In the genomic region with DNA sequence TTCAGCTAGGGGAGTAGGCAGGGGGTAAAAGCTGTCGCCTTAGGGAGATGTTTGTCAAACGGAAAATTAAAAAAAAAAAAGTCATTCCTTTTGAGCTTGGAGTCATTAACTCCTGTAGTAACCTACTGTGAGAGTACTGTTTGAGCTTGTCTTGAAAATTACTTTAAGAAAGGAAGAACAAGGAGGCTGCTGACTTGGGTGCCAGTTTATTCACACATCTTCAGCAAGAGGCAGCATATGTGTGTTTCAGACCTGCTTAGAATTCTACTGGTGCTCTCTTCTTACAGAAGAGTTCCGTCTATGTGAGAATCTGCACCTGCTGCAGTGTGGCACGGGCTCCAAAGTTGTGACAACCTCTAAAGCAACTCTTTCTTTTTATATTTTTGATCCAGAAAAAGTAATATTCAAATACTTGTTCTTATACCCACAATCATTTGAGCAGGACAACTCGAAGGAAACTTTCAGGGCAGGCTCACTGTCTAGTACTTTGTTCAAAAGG, we compare ENCODE assay signal across 17 cellular contexts.
DNase-seq lines count a peak whose midpoint lies in the region; ATAC-seq and TF ChIP-seq lines count a peak whose summit lies in the region.
"Had no signal": no experiment of that assay in that cellular context is flagged by ENCODE, and none has a peak within 500 bp of the region (broad histone marks: within the 10 kb centered on the region; RNA-seq: fewer than 3 reads in every experiment).

No MANE protein-coding gene starts in this region.

- no peaks in the 10 kb centered on the region for H3K36me3 Mint-ChIP-seq in brain
- H3K36me3 Mint-ChIP-seq: CD8-positive, alpha-beta T cell had no signal

- H3K36me3 ChIP-seq in neuronal stem cell (replicated peaks in 1 of 2; ENCODE audit: control insufficient read depth in 2 of 2, insufficient read depth in 2 of 2, low read length in 2 of 2), result no peaks in the 10 kb centered on the region
- no peaks in the 10 kb centered on the region for H3K36me3 ChIP-seq in esophagus muscularis mucosa
- no peaks in the 10 kb centered on the region for H3K36me3 ChIP-seq in testis (ENCODE audit: low read depth, missing control alignments)
- H3K36me3 ChIP-seq: BLaER1, HAP-1 had no signal

- H3K9me3 ChIP-seq in neuronal stem cell (replicated peaks in 1 of 2; ENCODE audit: control insufficient read depth in 2 of 2, insufficient read depth in 1 of 2, low read depth in 1 of 2, low read length in 2 of 2) (peaks cover 0 to 2% of the 10 kb centered on the region in 2 donors), esophagus muscularis mucosa (no peaks in the 10 kb centered on the region), testis (no peaks in the 10 kb centered on the region)
- H3K9me3 ChIP-seq: BLaER1, HAP-1 had no signal

- TF ChIP-seq CTCF in brain (conservative IDR thresholded peaks at IDR 0.05) (no peak), esophagus muscularis mucosa (IDR thresholded peaks at IDR 0.05) (no peak), testis (IDR thresholded peaks at IDR 0.05) (no peak)

- peak overlapping the region in 4 of 5 experiments; percentile 5 to 78 (median 23) for H3K27ac Mint-ChIP-seq in brain
- H3K27ac Mint-ChIP-seq: CD8-positive, alpha-beta T cell had no signal

- no peaks in the 10 kb centered on the region for H3K27me3 Mint-ChIP-seq in brain

- intact Hi-C loops in esophagus muscularis mucosa (cut with DNase I) (no loop called here), testis (cut with DNase I; ENCODE audit: low total_unique reads) (no loop called here)

- no peak overlapping the region for H3K4me3 Mint-ChIP-seq in brain
- H3K4me3 Mint-ChIP-seq: CD8-positive, alpha-beta T cell had no signal

- no CpG with 5 or more reads among the region's 5 CpGs for WGBS in neuronal stem cell (ENCODE audit: extremely low coverage in 2 of 2, insufficient read length in 2 of 2, insufficient replicate concordance in 1 of 2), 2 donors
- WGBS in esophagus muscularis mucosa, result 80% methylated on average over 5 of the region's 5 CpGs
- WGBS in testis, 2 donors, result 76 to 82% methylated on average over 5 of the region's 5 CpGs

- H3K4me1 Mint-ChIP-seq in brain, result peaks cover 21% of the 10 kb centered on the region

- no peak overlapping the region for H3K18ac ChIP-seq in neuronal stem cell (ENCODE audit: low read length)

- peak; percentile 47 for DNase-seq in ELF-1 (ENCODE audit: low read depth, low spot score)
- DNase-seq in NCI-H69 (lab: John Stamatoyannopoulos, UW), result peak; percentile 70
- no peak for DNase-seq in neuronal stem cell (ENCODE audit: low spot score)
- DNase-seq in esophagus muscularis mucosa (ENCODE audit: extremely low spot score), result no peak
- no peak for DNase-seq in testis
- DNase-seq in NCI-H1092 (lab: John Stamatoyannopoulos, UW), result no peak
- DNase-seq: 8988T; Calu3; CD8-positive, alpha-beta T cell; DMS79 treated with DMSO at 0.1 percent for 48 hours; IMR-90 had no signal

- no peak overlapping the region for H2AK5ac ChIP-seq in neuronal stem cell (ENCODE audit: low read depth, low read length)

- no peak overlapping the region for H3K27ac ChIP-seq in neuronal stem cell (replicated peaks; ENCODE audit: low read length)
- no peak overlapping the region for H3K27ac ChIP-seq in esophagus muscularis mucosa (replicated peaks in 1 of 4)
- no peak overlapping the region for H3K27ac ChIP-seq in testis
- H3K27ac ChIP-seq: BLaER1, HL-60 had no signal

- H3K23ac ChIP-seq in neuronal stem cell (ENCODE audit: low read depth, low read length, poor library complexity), result no peak overlapping the region

- TF ChIP-seq EP300 in esophagus muscularis mucosa (IDR thresholded peaks at IDR 0.05), result no peak

- peaks cover 0 to 9% (median 4%) of the 10 kb centered on the region in 5 experiments for H3K9me3 Mint-ChIP-seq in brain
- H3K9me3 Mint-ChIP-seq: CD8-positive, alpha-beta T cell had no signal

- no peak overlapping the region for H3K9ac ChIP-seq in neuronal stem cell (ENCODE audit: low read depth, low read length, poor library complexity)
- H3K9ac ChIP-seq: BLaER1 had no signal

- no peak overlapping the region for H2BK120ac ChIP-seq in neuronal stem cell (ENCODE audit: low read depth, low read length)

- no peak overlapping the region for H2BK15ac ChIP-seq in neuronal stem cell (ENCODE audit: low read length)

- no peaks in the 10 kb centered on the region for H3K4me1 ChIP-seq in neuronal stem cell (ENCODE audit: control insufficient read depth in 2 of 2, insufficient read depth in 1 of 2, low read depth in 1 of 2, low read length in 2 of 2)
- peaks cover 0 to 6% (median 5%) of the 10 kb centered on the region in 4 donors for H3K4me1 ChIP-seq in esophagus muscularis mucosa
- H3K4me1 ChIP-seq in testis, result peaks cover 16% of the 10 kb centered on the region
- H3K4me1 ChIP-seq: BLaER1, HAP-1 had no signal

- H3K79me1 ChIP-seq in neuronal stem cell (ENCODE audit: low read depth, low read length), result no peaks in the 10 kb centered on the region

- no peak overlapping the region for H3K4me3 ChIP-seq in neuronal stem cell (ENCODE audit: low read length in 2 of 2)
- no peak overlapping the region for H3K4me3 ChIP-seq in esophagus muscularis mucosa
- no peak overlapping the region for H3K4me3 ChIP-seq in testis
- H3K4me3 ChIP-seq: BLaER1, GM12878, HAP-1 had no signal

- H4K91ac ChIP-seq in neuronal stem cell (ENCODE audit: low read depth, low read length, poor library complexity), result no peak overlapping the region

- H3K4ac ChIP-seq in neuronal stem cell (ENCODE audit: low read length), result no peak overlapping the region

- no peak for ATAC-seq in HG03097 (IDR thresholded peaks at IDR 0.05; ENCODE audit: low FRiP score, unreplicated experiment)
- ATAC-seq: CD8-positive, alpha-beta T cell; GM12878 had no signal

- H3K27me3 ChIP-seq in neuronal stem cell (ENCODE audit: control insufficient read depth in 3 of 3, insufficient read depth in 3 of 3, low read depth in 1 of 3, low read length in 3 of 3) (no peaks in the 10 kb centered on the region), esophagus muscularis mucosa (no peaks in the 10 kb centered on the region), testis (no peaks in the 10 kb centered on the region)
- H3K27me3 ChIP-seq: BLaER1 had no signal

- H4K8ac ChIP-seq in neuronal stem cell (ENCODE audit: low read depth, low read length), result no peak overlapping the region

- no peak overlapping the region for H3K14ac ChIP-seq in neuronal stem cell (ENCODE audit: low read length)

- TF ChIP-seq POLR2A in esophagus muscularis mucosa (IDR thresholded peaks at IDR 0.05; ENCODE audit: low read depth) (no peak), testis (IDR thresholded peaks at IDR 0.05) (no peak)

- no peak overlapping the region for H3K4me2 ChIP-seq in neuronal stem cell (ENCODE audit: insufficient read depth, low read length, poor library complexity, severe bottlenecking)
- H3K4me2 ChIP-seq: BLaER1 had no signal

- no peak overlapping the region for H2BK5ac ChIP-seq in neuronal stem cell (ENCODE audit: low read length)

- H2AFZ ChIP-seq in neuronal stem cell (ENCODE audit: low read length), result peak overlapping the region; percentile 4

- no peak overlapping the region for H2BK12ac ChIP-seq in neuronal stem cell (ENCODE audit: low read length)

Comparison
In these comparisons a context has a peak if more than half of its experiments do, and no peak if none do; other contexts are left out.
1. DNase-seq: peak in ELF-1 (single experiment) and NCI-H69 (single experiment); none in neuronal stem cell (single experiment), esophagus muscularis mucosa (single experiment), testis (single experiment) and NCI-H1092 (single experiment).